13 cellular contexts compared by ENCODE assay signal in the genomic region with DNA sequence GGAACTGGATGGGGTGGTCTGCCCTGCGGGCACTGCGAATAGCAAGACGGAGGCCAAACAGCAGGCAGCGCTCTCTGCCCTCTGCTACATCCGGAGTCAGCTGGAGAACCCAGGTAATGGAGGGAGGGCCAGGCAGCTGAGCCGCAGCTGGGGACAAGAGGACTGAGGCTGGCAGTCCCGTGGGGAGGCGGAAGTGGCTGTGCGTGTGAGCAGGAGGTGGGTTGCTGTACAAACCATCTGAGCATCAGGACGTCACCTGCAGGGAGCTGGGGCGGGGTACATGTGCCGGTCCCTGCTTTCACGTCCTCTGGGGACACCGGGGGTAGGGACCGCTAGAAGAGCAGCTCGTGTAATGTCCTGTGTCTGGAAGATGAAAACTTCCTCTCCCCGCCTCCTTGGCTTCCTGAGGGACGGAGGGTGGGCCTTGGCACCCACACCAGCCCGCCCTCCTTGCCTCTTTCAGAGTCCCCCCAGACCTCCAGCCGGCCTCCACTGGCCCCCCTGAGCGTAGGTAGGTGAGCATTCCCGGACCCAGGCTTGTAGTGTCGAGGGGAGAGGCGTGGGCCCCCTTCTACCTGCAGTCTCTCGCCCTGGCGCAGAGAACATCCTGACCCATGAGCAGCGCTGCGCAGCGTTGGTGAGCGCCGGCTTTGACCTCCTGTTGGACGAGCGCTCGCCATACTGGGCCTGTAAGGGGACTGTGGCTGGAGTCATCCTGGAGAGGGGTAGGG. TPM values are rescaled to one million over a fixed set of nuclear protein-coding genes. Genes with fewer than 3 reads are reported as not detected.
DNase-seq lines count a peak whose midpoint lies in the region; ATAC-seq, FAIRE-seq and TF ChIP-seq lines count a peak whose summit lies in the region.
"Had no signal": no experiment of that assay in that cellular context is flagged by ENCODE, and none has a peak within 500 bp of the region (broad histone marks: within the 10 kb centered on the region; RNA-seq: fewer than 3 reads in every experiment).

No MANE protein-coding gene starts in this region.

- H2AFZ ChIP-seq in GM23338, result 0 out of 2 replicates have a peak overlapping the region, but pooled peaks have one; percentile 43

- H3K4me3 ChIP-seq in GM23338 (no peak overlapping the region), esophagus squamous epithelium (peak overlapping the region in 1 of 4 donors; percentile 47), right cardiac atrium (ENCODE audit: low read length) (no peak overlapping the region)

- H3K4me2 ChIP-seq in GM23338, result no peak overlapping the region

- TF ChIP-seq POLR2A in esophagus squamous epithelium (IDR thresholded peaks at IDR 0.05), result no peak
- no peak for TF ChIP-seq POLR2A in GM12891 (IDR thresholded peaks at IDR 0.05; ENCODE audit: low read depth, low read length)

- no peak for ATAC-seq in GM23338
- peak; percentile 73 to 86 (median 81) for ATAC-seq in T-cell (replicated peaks in 1 of 4)
- no peak for ATAC-seq in right cardiac atrium

- H3K4me3 Mint-ChIP-seq in GM23338, result no peak overlapping the region
- peak overlapping the region; percentile 45 to 71 (median 54) for H3K4me3 Mint-ChIP-seq in T-cell
- no peak overlapping the region for H3K4me3 Mint-ChIP-seq in nephron progenitor cell

- no peaks in the 10 kb centered on the region for H3K9me2 ChIP-seq in GM23338 (ENCODE audit: insufficient read depth)

- H4K20me1 ChIP-seq in GM23338 (replicated peaks; ENCODE audit: insufficient read depth), result no peaks in the 10 kb centered on the region

- FAIRE-seq in GM12891 (lab: Jason Lieb, UNC), result no peak

- intact Hi-C loops in esophagus squamous epithelium (cut with DNase I), result no loop called here
- intact Hi-C loops in right cardiac atrium (cut with DNase I), result no loop called here

- H3K4me1 Mint-ChIP-seq in GM23338 (peaks cover 18% of the 10 kb centered on the region), T-cell (peaks cover 17 to 21% (median 17%) of the 10 kb centered on the region in 3 donors), nephron progenitor cell (peaks cover 22% of the 10 kb centered on the region)

- no peaks in the 10 kb centered on the region for H3K4me1 ChIP-seq in GM23338 (ENCODE audit: insufficient read depth)
- H3K4me1 ChIP-seq in esophagus squamous epithelium, result peaks cover 29 to 63% (median 29%) of the 10 kb centered on the region in 3 donors
- no peaks in the 10 kb centered on the region for H3K4me1 ChIP-seq in right cardiac atrium (ENCODE audit: control insufficient read depth, insufficient read depth, low read length)

- no peaks in the 10 kb centered on the region for H3K36me3 Mint-ChIP-seq in GM23338 (ENCODE audit: low read depth)
- no peaks in the 10 kb centered on the region for H3K36me3 Mint-ChIP-seq in T-cell
- no peaks in the 10 kb centered on the region for H3K36me3 Mint-ChIP-seq in nephron progenitor cell (ENCODE audit: low read depth)

- H3K36me3 ChIP-seq in GM23338 (ENCODE audit: insufficient read depth), result no peaks in the 10 kb centered on the region
- peaks cover 0 to 29% (median 0%) of the 10 kb centered on the region in 3 donors for H3K36me3 ChIP-seq in esophagus squamous epithelium

- DNase-seq in COLO668 (lab: John Stamatoyannopoulos, UW; ENCODE audit: unreplicated experiment), result peak; percentile 58
- DNase-seq in GM23338 (ENCODE audit: low spot score), result no peak
- DNase-seq in T-cell, result peak in 29 of 34 experiments; percentile 15 to 62 (median 36)
- DNase-seq in esophagus squamous epithelium (lab: John Stamatoyannopoulos, UW), result no peak
- no peak for DNase-seq in GM10266 (ENCODE audit: extremely low spot score)
- DNase-seq in nephron progenitor cell, result no peak
- no peak for DNase-seq in GM12891 (ENCODE audit: insufficient read length, low spot score)
- DNase-seq in right cardiac atrium, result no peak
- DNase-seq: GOT3, NCI-H1105 had no signal

- H3K9me3 ChIP-seq in esophagus squamous epithelium, result no peaks in the 10 kb centered on the region
- H3K9me3 ChIP-seq in right cardiac atrium (ENCODE audit: control insufficient read depth, low read length), result no peaks in the 10 kb centered on the region

- POLR2A ChIA-PET in T-cell (lab: Charles Lee), result no interaction called here

- no peaks in the 10 kb centered on the region for H3K79me2 ChIP-seq in GM23338 (replicated peaks; ENCODE audit: insufficient read depth)

- 58 to 61% methylated on average over 2 to 7 of the region's 34 CpGs for WGBS in esophagus squamous epithelium, 2 donors
- WGBS in right cardiac atrium, result 57% methylated on average over 34 of the region's 34 CpGs

- CTCF ChIA-PET in T-cell (lab: Charles Lee), result interaction anchor here in 1 of 2 donors (0.7 kb wide), 1 partner anchor 626 kb away, joined by 3 read pairs; no protein-coding TSS in a partner anchor

- no peaks in the 10 kb centered on the region for H3K9me3 Mint-ChIP-seq in GM23338
- no peaks in the 10 kb centered on the region for H3K9me3 Mint-ChIP-seq in T-cell
- H3K9me3 Mint-ChIP-seq in nephron progenitor cell, result no peaks in the 10 kb centered on the region

- H3F3A ChIP-seq in GM23338 (replicated peaks; ENCODE audit: low read depth), result no peaks in the 10 kb centered on the region

- H3K27me3 Mint-ChIP-seq in GM23338 (ENCODE audit: insufficient read depth, low read depth, poor library complexity) (peaks cover 12% of the 10 kb centered on the region), T-cell (peaks cover 0 to 3% of the 10 kb centered on the region in 2 donors), nephron progenitor cell (ENCODE audit: low read depth, poor library complexity) (peaks cover 11% of the 10 kb centered on the region)

- no peaks in the 10 kb centered on the region for H3K27me3 ChIP-seq in GM23338 (ENCODE audit: insufficient read depth)
- no peaks in the 10 kb centered on the region for H3K27me3 ChIP-seq in esophagus squamous epithelium
- no peaks in the 10 kb centered on the region for H3K27me3 ChIP-seq in right cardiac atrium (ENCODE audit: control insufficient read depth, insufficient read depth)

- no peak overlapping the region for H3K27ac Mint-ChIP-seq in GM23338
- peak overlapping the region; percentile 63 to 70 for H3K27ac Mint-ChIP-seq in T-cell
- no peak overlapping the region for H3K27ac Mint-ChIP-seq in nephron progenitor cell

- H3K27ac ChIP-seq in GM23338 (ENCODE audit: low read depth) (no peak overlapping the region), esophagus squamous epithelium (peak overlapping the region in 3 of 4 donors; percentile 91 to 94 (median 91)), right cardiac atrium (ENCODE audit: low read length) (no peak overlapping the region)

- TF ChIP-seq CTCF in GM23338 (conservative IDR thresholded peaks at IDR 0.05; ENCODE audit: low read depth in 2 of 2) (peak in 1 of 2 experiments; percentile 38; a peak in 2 of 4 replicates), esophagus squamous epithelium (IDR thresholded peaks at IDR 0.05) (no peak), GM10266 (IDR thresholded peaks at IDR 0.05; ENCODE audit: control insufficient read depth, insufficient read depth, low read depth, missing control alignments) (no peak), nephron progenitor cell (IDR thresholded peaks at IDR 0.05) (no peak)

TF ChIP-seq in GM12891, 5 proteins besides CTCF, POLR2A, EP300 and RAD21:
- TF ChIP-seq POU2F2 (IDR thresholded peaks at IDR 0.05; ENCODE audit: low read depth, low read length) (no peak), TAF1 (IDR thresholded peaks at IDR 0.05; ENCODE audit: low read depth, low read length) (no peak), SPI1 (IDR thresholded peaks at IDR 0.05; ENCODE audit: low read depth, low read length) (no peak), POLR2AphosphoS5 (IDR thresholded peaks at IDR 0.05; ENCODE audit: low read depth, low read length) (no peak), PAX5 (IDR thresholded peaks at IDR 0.05; ENCODE audit: insufficient read depth, low read length, severe bottlenecking) (no peak)

RNA-seq across cellular contexts. Expression of a gene that starts 3.7 kb away (rescaled TPM):
- 1.5 and 4.5 TPM in 2 replicates for total RNA-seq in GM23338 (2014; rRNA removed; shearing (Covaris generic))
- polyA plus RNA-seq in GM23338 (2016; fragmentation: Nextera tagmentation; extraction: Ambion mirVana), result 1.1 and 1.6 TPM in 2 replicates
- under 1 TPM in 1 of 5 donors, not detected in 4; 0.25 TPM for total RNA-seq in T-cell
- total RNA-seq in esophagus squamous epithelium, result 1 to 10 TPM in 3 of 4 donors, not detected in 1; 1.1 to 4.2 (median 1.9) TPM
- 0.50 TPM for polyA plus RNA-seq in GM12891 (2012; ENCODE audit: low read depth, missing spikeins)
- total RNA-seq in right cardiac atrium, result under 1 TPM in 3 of 4 donors, not detected in 1; 0.38 to 0.62 (median 0.60) TPM
- 2.9 TPM for polyA plus RNA-seq in right cardiac atrium
- total RNA-seq: pulmonary artery endothelial cell; T-helper 2 cell treated with Interferon-gamma antibody and Interleukin-4, amounts not matched to agents 100 ng/mL and 5 ng/mL, for 36 hours had no signal

RNA-seq across cellular contexts. Expression of a gene that starts 7.8 kb away (rescaled TPM):
- 51.9 and 57.4 TPM in 2 replicates for total RNA-seq in GM23338 (2014; rRNA removed; shearing (Covaris generic))
- polyA plus RNA-seq in GM23338 (2016; fragmentation: Nextera tagmentation; extraction: Ambion mirVana), result 37.2 and 39.1 TPM in 2 replicates
- 10 to 100 TPM; 81.9 to 97.6 (median 92.8) TPM for total RNA-seq in T-cell
- 10 to 100 TPM; 23.9 to 43.7 (median 32.1) TPM for total RNA-seq in esophagus squamous epithelium
- 20.8 TPM for polyA plus RNA-seq in GM12891 (2012; ENCODE audit: low read depth, missing spikeins)
- 10 to 100 TPM; 26.0 to 31.1 (median 28.4) TPM for total RNA-seq in right cardiac atrium
- polyA plus RNA-seq in right cardiac atrium, result 36.2 TPM

RNA-seq across cellular contexts. Expression of a gene that starts 45.2 kb away (rescaled TPM):
- 0.07 TPM in 1 of 2 replicates, not detected in the other for total RNA-seq in GM23338 (2014; rRNA removed; shearing (Covaris generic))
- not detected in 2 replicates for polyA plus RNA-seq in GM23338 (2016; fragmentation: Nextera tagmentation; extraction: Ambion mirVana)
- total RNA-seq in T-cell, result not detected
- not detected for total RNA-seq in esophagus squamous epithelium
- polyA plus RNA-seq in GM12891 (2012; ENCODE audit: low read depth, missing spikeins), result not detected
- not detected for total RNA-seq in right cardiac atrium
- not detected for polyA plus RNA-seq in right cardiac atrium
- total RNA-seq: pulmonary artery endothelial cell; subcutaneous adipose tissue; T-helper 2 cell treated with Interferon-gamma antibody and Interleukin-4, amounts not matched to agents 100 ng/mL and 5 ng/mL, for 36 hours had no signal

RNA-seq across cellular contexts. Expression of a gene that starts 49.5 kb away (rescaled TPM):
- 0.42 TPM in 1 of 2 replicates, not detected in the other for total RNA-seq in GM23338 (2014; rRNA removed; shearing (Covaris generic))
- polyA plus RNA-seq in GM23338 (2016; fragmentation: Nextera tagmentation; extraction: Ambion mirVana), result 0.28 and 0.42 TPM in 2 replicates
- total RNA-seq in T-cell, result under 1 TPM in 2 of 5 donors, not detected in 3; 0.16 to 0.32 TPM
- total RNA-seq in esophagus squamous epithelium, result under 1 TPM in 1 of 4 donors, not detected in 3; under 0.01 TPM
- 0.14 TPM for polyA plus RNA-seq in GM12891 (2012; ENCODE audit: low read depth, missing spikeins)
- under 1 TPM in 2 of 4 donors, not detected in 2; 0.14 to 0.28 TPM for total RNA-seq in right cardiac atrium
- polyA plus RNA-seq in right cardiac atrium, result 0.68 TPM
- total RNA-seq: T-helper 2 cell treated with Interferon-gamma antibody and Interleukin-4, amounts not matched to agents 100 ng/mL and 5 ng/mL, for 36 hours had no signal

RNA-seq across cellular contexts. Expression of a gene that starts 49.7 kb away (rescaled TPM):
- total RNA-seq in GM23338 (2014; rRNA removed; shearing (Covaris generic)), result 46.1 and 47.4 TPM in 2 replicates
- polyA plus RNA-seq in GM23338 (2016; fragmentation: Nextera tagmentation; extraction: Ambion mirVana) (15.2 and 16.6 TPM in 2 replicates), right cardiac atrium (15.0 TPM)
- total RNA-seq in T-cell (10 to 100 TPM; 11.9 to 23.5 (median 20.4) TPM), esophagus squamous epithelium (1 to 10 TPM; 5.0 to 9.7 (median 8.6) TPM), right cardiac atrium (10 to 100 TPM; 19.8 to 34.8 (median 26.5) TPM)
- polyA plus RNA-seq in GM12891 (2012; ENCODE audit: low read depth, missing spikeins), result 3.9 TPM

Comparison
In these comparisons a context has a peak if more than half of its experiments do, and no peak if none do; other contexts are left out.
1. DNase-seq: peak in COLO668 (single experiment) and T-cell (29 of 34); none in GM23338 (single experiment), esophagus squamous epithelium (single experiment), GM10266 (single experiment), nephron progenitor cell (single experiment), GM12891 (single experiment) and right cardiac atrium (0 of 3).
2. ATAC-seq: peak in T-cell (4 of 4); none in GM23338 (single experiment) and right cardiac atrium (0 of 2).
3. H3K27ac ChIP-seq: peak in esophagus squamous epithelium (3 of 4); none in GM23338 (single experiment) and right cardiac atrium (single experiment).
4. H3K27ac Mint-ChIP-seq: peak in T-cell (2 of 2); none in GM23338 (single experiment) and nephron progenitor cell (single experiment).
5. H3K4me3 Mint-ChIP-seq: peak in T-cell (3 of 3); none in GM23338 (single experiment) and nephron progenitor cell (single experiment).